Comparison of ENCODE assay signal across 8 cellular contexts in genomic region chr6:56140090-56140489, GRCh38.
"Had no signal": no experiment of that assay in that cellular context is flagged by ENCODE, and none has a peak within 500 bp of the region (broad histone marks: within the 10 kb centered on the region; RNA-seq: fewer than 3 reads in every experiment).

No MANE protein-coding gene starts in this region.

- ATAC-seq: HCT116 had no signal

- H3K4me3 ChIP-seq: GM23248, HAP-1 had no signal

- H3K9ac ChIP-seq: GM23248 had no signal

- H3K27ac ChIP-seq: GM23248, HL-60 had no signal

- DNase-seq: GM23248, GOT3, H7, HFFc6, KG1 had no signal

- H3K4me1 ChIP-seq: HAP-1 had no signal

- H3K9me3 ChIP-seq: HAP-1 had no signal

- H3K36me3 ChIP-seq: HAP-1 had no signal
